Comparison of ENCODE assay signal across 23 cellular contexts in genomic region chr10:101492205-101492604, GRCh38.
DNase-seq lines count a peak whose midpoint lies in the region; ATAC-seq, FAIRE-seq and TF ChIP-seq lines count a peak whose summit lies in the region.
"Had no signal": no experiment of that assay in that cellular context is flagged by ENCODE, and none has a peak within 500 bp of the region (broad histone marks: within the 10 kb centered on the region; RNA-seq: fewer than 3 reads in every experiment).

No MANE protein-coding gene starts in this region.

- TF ChIP-seq CTCF in body of pancreas (IDR thresholded peaks at IDR 0.05): no peak

- DNase-seq in NCI-H510A treated with DMSO at 0.1 percent for 48 hours (lab: John Stamatoyannopoulos, UW) (peak; percentile 18), NCI-H510A (lab: John Stamatoyannopoulos, UW) (no peak), NCI-H128 (lab: John Stamatoyannopoulos, UW; ENCODE audit: unreplicated experiment) (peak; percentile 31), NCI-H2081 (lab: John Stamatoyannopoulos, UW) (peak; percentile 33 to 81), body of pancreas (no peak), NCI-H526 (lab: John Stamatoyannopoulos, UW) (no peak)
- DNase-seq: ACHN; CD4-positive, alpha-beta T cell; COR-L47; DND-41; GM23248; H9; KBM-7; MM.1S; NCI-H1105 treated with DMSO at 0.1 percent for 48 hours; NCI-H2029; NCI-H524 treated with DMSO at 0.1 percent for 48 hours had no signal

- intact Hi-C loops in body of pancreas (cut with DNase I): no loop called here

- 70 to 77% methylated on average over 3 of the region's 3 CpGs for WGBS in body of pancreas, 2 donors

- no peak overlapping the region for H3K27ac ChIP-seq in body of pancreas
- H3K27ac ChIP-seq: BLaER1, GM23248, HL-60 had no signal

- H3K9me3 ChIP-seq in body of pancreas: no peaks in the 10 kb centered on the region
- H3K9me3 ChIP-seq: BLaER1 had no signal

- H3K27me3 ChIP-seq in body of pancreas: no peaks in the 10 kb centered on the region
- H3K27me3 ChIP-seq: BLaER1 had no signal

- no peak for ATAC-seq in body of pancreas
- ATAC-seq: Panc1, SK-N-SH treated with all-trans-retinoic acid at 6 μM for 48 hours had no signal

- H3K4me3 ChIP-seq in body of pancreas: no peak overlapping the region
- H3K4me3 ChIP-seq: BLaER1, GM23248 had no signal

- peaks cover 15% of the 10 kb centered on the region for H3K4me1 ChIP-seq in body of pancreas
- H3K4me1 ChIP-seq: BLaER1 had no signal

- H3K36me3 ChIP-seq in body of pancreas (replicated peaks in 1 of 2; ENCODE audit: insufficient read depth in 1 of 2, low read depth in 2 of 2): no peaks in the 10 kb centered on the region
- H3K36me3 ChIP-seq: BLaER1 had no signal

- TF ChIP-seq POLR2A in body of pancreas (IDR thresholded peaks at IDR 0.05): no peak

- FAIRE-seq in islet of Langerhans (lab: Jason Lieb, UNC): peak; percentile 9
- FAIRE-seq: GM12892 had no signal

Comparison
In these comparisons a context has a peak if more than half of its experiments do, and no peak if none do; other contexts are left out.
1. DNase-seq: peak in NCI-H510A treated with DMSO at 0.1 percent for 48 hours (single experiment), NCI-H128 (single experiment) and NCI-H2081 (2 of 2); none in NCI-H510A (single experiment), body of pancreas (0 of 4) and NCI-H526 (0 of 2).